In the genomic region with DNA sequence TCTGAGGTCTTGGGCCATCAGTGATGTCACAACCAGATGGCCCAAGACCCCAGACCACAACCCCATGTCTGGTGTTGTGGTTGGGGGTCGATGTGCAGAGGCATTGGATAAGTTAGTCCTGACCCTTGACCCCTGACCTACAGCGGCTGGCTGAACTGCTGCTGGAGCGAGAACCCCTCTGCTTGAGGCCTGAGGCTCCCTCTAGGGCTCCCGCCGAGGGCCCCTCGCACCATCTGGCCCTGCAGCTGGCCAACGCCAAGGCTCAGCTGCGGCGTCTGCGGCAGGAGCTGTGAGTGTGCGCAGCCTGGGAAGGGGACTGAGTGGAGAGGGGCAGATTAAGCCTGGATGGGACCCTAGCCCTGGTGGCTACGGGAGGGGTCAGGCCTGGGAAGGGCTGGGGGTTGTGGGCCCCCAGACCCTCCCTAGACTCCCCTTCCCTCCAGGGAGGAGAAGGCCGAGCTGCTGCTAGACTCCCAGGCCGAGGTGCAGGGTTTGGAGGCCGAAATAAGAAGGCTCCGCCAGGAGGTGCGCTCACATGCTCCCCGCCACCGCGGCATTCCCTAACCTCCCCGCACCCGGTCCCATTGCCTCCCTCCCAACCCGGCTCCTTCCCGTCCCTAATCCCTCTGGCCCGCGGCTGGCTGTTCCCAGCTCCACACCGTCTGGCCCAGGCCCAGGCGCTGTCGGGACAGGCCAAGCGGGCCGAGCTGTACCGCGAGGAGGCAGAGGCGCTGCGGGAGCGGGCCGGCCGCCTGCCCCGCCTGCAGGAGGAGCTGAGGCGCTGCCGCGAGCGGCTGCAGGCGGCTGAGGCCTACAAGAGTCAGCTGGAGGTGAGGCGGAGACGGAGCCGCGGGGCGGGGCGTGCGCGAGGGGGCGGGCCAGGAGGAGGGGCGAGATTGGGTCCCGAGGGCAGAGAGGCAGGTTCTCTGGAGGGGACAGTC, we compare ENCODE assay signal across 8 cellular contexts. TPM values are rescaled to one million over a fixed set of nuclear protein-coding genes. Genes with fewer than 3 reads are reported as not detected.
DNase-seq lines count a peak whose midpoint lies in the region; ATAC-seq, FAIRE-seq and TF ChIP-seq lines count a peak whose summit lies in the region.

No MANE protein-coding gene starts in this region.

- TF ChIP-seq CTCF in GM13977 (IDR thresholded peaks at IDR 0.05; ENCODE audit: extremely low read depth, insufficient read depth, missing control alignments) (peak; percentile 28), KMS-11 (conservative IDR thresholded peaks at IDR 0.05; ENCODE audit: low read depth, low read length) (peak; percentile 41), neutrophil (IDR thresholded peaks at IDR 0.05) (peak; percentile 69)

- H3K9me3 ChIP-seq in neutrophil, result no peaks in the 10 kb centered on the region

- no peak overlapping the region for H3K27ac ChIP-seq in KMS-11
- H3K27ac ChIP-seq in neutrophil, result peak overlapping the region; percentile 99

- DNase-seq in GM13977 (ENCODE audit: low spot score), result peak; percentile 97
- peak; percentile 87 for DNase-seq in SIG-M5 treated with dmso at 0.1 percent for 504 hours (lab: John Stamatoyannopoulos, UW; ENCODE audit: unreplicated experiment)
- DNase-seq in activated naive CD4-positive, alpha-beta T cell (lab: John Stamatoyannopoulos, UW), result peak; percentile 68 to 88 (median 80)
- peak; percentile 76 to 87 for DNase-seq in frontal cortex (ENCODE audit: low spot score in 2 of 2)
- peak; percentile 67 for DNase-seq in stromal cell of bone marrow (ENCODE audit: low read depth)

- no peak overlapping the region for H3K9ac ChIP-seq in KMS-11

- H3K36me3 ChIP-seq in KMS-11 (ENCODE audit: insufficient read depth) (no peaks in the 10 kb centered on the region), neutrophil (peaks cover 47% of the 10 kb centered on the region)

- no peak for FAIRE-seq in frontal cortex (lab: Jason Lieb, UNC)

- no peak overlapping the region for H2AFZ ChIP-seq in KMS-11 (ENCODE audit: low read depth)

- H3K79me2 ChIP-seq in KMS-11 (ENCODE audit: insufficient read depth, low read depth), result no peaks in the 10 kb centered on the region

- in situ Hi-C loops in GM13977 (cut with MboI; ENCODE audit: low pct_unique_long_range_greater_than_20kb, low sequenced_read_pairs, unreplicated experiment), result no loop called here

- peak overlapping the region; percentile 39; the same call in 1 of the 2 replicates for H3K4me2 ChIP-seq in KMS-11

- peaks cover 29% of the 10 kb centered on the region for H3K4me1 ChIP-seq in KMS-11 (ENCODE audit: low read depth, poor library complexity, severe bottlenecking)
- H3K4me1 ChIP-seq in neutrophil (ENCODE audit: control insufficient read depth in 1 of 2, insufficient read depth in 1 of 2, low read depth in 1 of 2, low read length in 1 of 2), result peaks cover 79 to 83% of the 10 kb centered on the region in 2 experiments

- H3K27me3 ChIP-seq in KMS-11 (ENCODE audit: insufficient read depth, low read depth) (no peaks in the 10 kb centered on the region), neutrophil (no peaks in the 10 kb centered on the region)

- H4K20me1 ChIP-seq in KMS-11 (ENCODE audit: insufficient read depth), result no peaks in the 10 kb centered on the region

- H3K4me3 ChIP-seq in KMS-11 (IDR thresholded peaks at IDR 0.05; ENCODE audit: insufficient read depth, low read depth, low read length) (no peak overlapping the region), neutrophil (ENCODE audit: low read depth in 1 of 2, low read length in 1 of 2) (peak overlapping the region; percentile 88 to 89)

- ATAC-seq in GM18517 (IDR thresholded peaks at IDR 0.05; ENCODE audit: unreplicated experiment), result no peak

RNA-seq across cellular contexts. Expression of gene CCDC88B, which starts 2.1 kb away (rescaled TPM):
- total RNA-seq in frontal cortex, result 0.82 TPM

RNA-seq across cellular contexts. Expression of gene RPS6KA4, which starts 16.8 kb away (rescaled TPM):
- 9.4 TPM for total RNA-seq in frontal cortex

RNA-seq across cellular contexts. Expression of gene PRDX5, which starts 24.2 kb away (rescaled TPM):
- 129 TPM for total RNA-seq in frontal cortex

RNA-seq across cellular contexts. Expression of gene TRMT112, which starts 24.8 kb away (rescaled TPM):
- 103 TPM for total RNA-seq in frontal cortex

RNA-seq across cellular contexts. Expression of gene ESRRA, which starts 36.8 kb away (rescaled TPM):
- total RNA-seq in frontal cortex, result 12.6 TPM
